Comparison of ENCODE assay signal across 8 cellular contexts in genomic region chr2:218659258-218659987, GRCh38. TPM values are rescaled to one million over a fixed set of nuclear protein-coding genes. Genes with fewer than 3 reads are reported as not detected.
DNase-seq lines count a peak whose midpoint lies in the region; ATAC-seq, FAIRE-seq and TF ChIP-seq lines count a peak whose summit lies in the region.

BCS1L (plus strand) TSS chr2:218659683; CDS start chr2:218660988, 1,305 bp downstream.
ZNF142 (minus strand) TSS chr2:218659623; CDS start chr2:218656429, 3,194 bp downstream.

- peaks cover 0 to 5% (median under 1%) of the 10 kb centered on the region in 4 experiments; a peak in 2 of 7 replicates for H3K4me1 ChIP-seq in H1 (replicated peaks in 1 of 4; ENCODE audit: control insufficient read depth in 3 of 4, insufficient read depth in 4 of 4, low read length in 3 of 4)

- H3K4me2 ChIP-seq in H1 (ENCODE audit: insufficient read depth in 1 of 2, low read depth in 2 of 2, low read length in 2 of 2): peak within 1 kb of the TSS; percentile 96 to 99

- peak; percentile 50 to 52; a peak in 2 of 3 replicates for TF ChIP-seq POLR2A in H1 (IDR thresholded peaks at IDR 0.05; ENCODE audit: control extremely low read depth in 1 of 2, low read depth in 2 of 2, low read length in 2 of 2)

- no peaks in the 10 kb centered on the region for H3K27me3 Mint-ChIP-seq in memory B cell

- CTCF ChIA-PET in activated CD8-positive, alpha-beta memory T cell treated with anti-CD3 and anti-CD28 coated beads for 36 hours (lab: Charles Lee): interaction anchor here (0.6 to 3.9 kb wide), 12 partner anchors 9 to 445 kb away, joined by 3 to 31 read pairs (median 3); partner anchors contain the start of genes RNF25, STK36 and TTLL4
- CTCF ChIA-PET in H1 (lab: Charles Lee; ENCODE audit: partially characterized antibody): interaction anchor here (0.6 to 5.3 kb wide), 17 partner anchors 10 to 189 kb away, joined by 3 to 48 read pairs (median 3); partner anchors contain the start of genes RNF25, STK36 and TTLL4

- H3K36me3 Mint-ChIP-seq in memory B cell: peaks cover 21% of the 10 kb centered on the region

- TF ChIP-seq RAD21 in H1 (IDR thresholded peaks at IDR 0.05 in 1 of 2, conservative IDR thresholded peaks at IDR 0.05 in 1 of 2; ENCODE audit: low read depth in 2 of 2, low read length in 2 of 2): no peak

- H3K23ac ChIP-seq in H1 (ENCODE audit: insufficient read length): no peak within 1 kb of the TSS

- H3K23me2 ChIP-seq in H1 (ENCODE audit: low read depth, low read length): peaks cover 10% of the 10 kb centered on the region; the same call in 1 of the 2 replicates

- H4K20me1 ChIP-seq in H1 (replicated peaks in 1 of 2; ENCODE audit: control insufficient read depth in 1 of 2, insufficient read depth in 2 of 2, low read length in 2 of 2): peaks cover 0 to 1% of the 10 kb centered on the region in 2 experiments

- no peak within 1 kb of the TSS for H2BK20ac ChIP-seq in H1 (ENCODE audit: low read length)

- peak within 1 kb of the TSS; percentile 93; the same call in 1 of the 2 replicates for H4K8ac ChIP-seq in H1 (ENCODE audit: extremely low read depth, insufficient read depth, low read length)

- H2BK15ac ChIP-seq in H1 (ENCODE audit: low read length): no peak within 1 kb of the TSS

- H3K9me3 ChIP-seq in H1 (ENCODE audit: insufficient read depth in 2 of 2, low read depth in 1 of 2, low read length in 1 of 2): no peaks in the 10 kb centered on the region

- H3K27me3 ChIP-seq in H1 (replicated peaks in 1 of 4; ENCODE audit: control insufficient read depth in 3 of 4, extremely low read depth in 1 of 4, insufficient read depth in 3 of 4, low read length in 3 of 4): no peaks in the 10 kb centered on the region

- no peak within 1 kb of the TSS for H2BK120ac ChIP-seq in H1 (replicated peaks; ENCODE audit: low read depth, low read length)

- H3K56ac ChIP-seq in H1 (replicated peaks; ENCODE audit: insufficient read length, low read depth, low read length): peak within 1 kb of the TSS; percentile 9

- H3K9me3 Mint-ChIP-seq in memory B cell: no peaks in the 10 kb centered on the region

- peak within 1 kb of the TSS; percentile 47 for H2AFZ ChIP-seq in H1 (ENCODE audit: low read length)

- peak within 1 kb of the TSS; percentile 48 for H4K5ac ChIP-seq in H1 (ENCODE audit: insufficient read length, low read depth, low read length)

- TF ChIP-seq CTCF in H1 (IDR thresholded peaks at IDR 0.05; ENCODE audit: control extremely low read depth in 1 of 3, insufficient read depth in 1 of 3, low read depth in 1 of 3, low read length in 3 of 3): 0 out of 4 replicates have a peak, but pooled peaks of 1 of the 3 experiments have one; percentile 7

- 3% methylated on average over 47 of the region's 49 CpGs; no CpG with 5 or more reads in 1 of the 2 experiments for WGBS in H1 (ENCODE audit: extremely low coverage in 1 of 2, insufficient coverage in 1 of 2, insufficient read length in 1 of 2, insufficient replicate concordance in 2 of 2, low coverage in 1 of 2, low lambda C conversion rate in 2 of 2, missing lambda C conversion rate in 1 of 2), 2 experiments

- H3K4me3 Mint-ChIP-seq in memory B cell: peak within 1 kb of the TSS; percentile 90

- no peak within 1 kb of the TSS for H3K14ac ChIP-seq in H1 (ENCODE audit: insufficient read length)

- H2BK5ac ChIP-seq in H1 (ENCODE audit: low read depth, low read length): peak within 1 kb of the TSS; percentile 52; the same call in 1 of the 2 replicates

- DNase-seq in COLO668 (lab: John Stamatoyannopoulos, UW; ENCODE audit: unreplicated experiment) (peak; percentile 96), HTR-8/SVneo (ENCODE audit: insufficient read length, low spot score) (peak; percentile 91), NOMO-1 treated with DMSO at 0.1 percent for 48 hours (lab: John Stamatoyannopoulos, UW; ENCODE audit: unreplicated experiment) (peak; percentile 94), H1 (ENCODE audit: low read depth in 1 of 2, low spot score in 2 of 2) (peak; percentile 62 to 97), memory B cell (ENCODE audit: low spot score in 2 of 2) (peak; percentile 91 to 92)
- peak; percentile 87 for DNase-seq in stimulated activated CD8-positive, alpha-beta memory T cell treated with anti-CD3 and anti-CD28 coated beads, Interleukin-12 subunit alpha, Interleukin-12 subunit beta, amount 100 ng/mL, for 1 hour (ENCODE audit: low read depth)

- FAIRE-seq in HTR-8/SVneo (lab: Jason Lieb, UNC) (peak; percentile 67), H1 (lab: Jason Lieb, UNC) (peak; percentile 24)

- peaks cover 17 to 47% (median 34%) of the 10 kb centered on the region in 4 experiments for H3K36me3 ChIP-seq in H1 (ENCODE audit: control insufficient read depth in 2 of 4, insufficient read depth in 4 of 4, low read length in 3 of 4)

- peak within 1 kb of the TSS; percentile 27 for H3K4ac ChIP-seq in H1 (replicated peaks; ENCODE audit: insufficient read length, low read depth, low read length)

- peak within 1 kb of the TSS; percentile 76 to 88 (median 83) for H3K9ac ChIP-seq in H1 (replicated peaks in 1 of 4; ENCODE audit: extremely low read depth in 1 of 4, low read depth in 3 of 4, low read length in 3 of 4)

- peak in 1 of 2 experiments; percentile 54; a peak in 1 of 3 replicates for TF ChIP-seq EP300 in H1 (IDR thresholded peaks at IDR 0.05; ENCODE audit: borderline replicate concordance in 1 of 2, low read depth in 2 of 2, low read length in 2 of 2)

- POLR2A ChIA-PET in activated CD8-positive, alpha-beta memory T cell treated with anti-CD3 and anti-CD28 coated beads for 36 hours (lab: Charles Lee): interaction anchor here (0.5 to 3.4 kb wide), 14 partner anchors 10 to 710 kb away, joined by 3 to 31 read pairs (median 4); partner anchors contain the start of genes AAMP, PNKD, RNF25 and STK36
- POLR2A ChIA-PET in H1 (lab: Charles Lee; ENCODE audit: partially characterized antibody): interaction anchor here (0.7 to 6.6 kb wide), 24 partner anchors 9 to 547 kb away, joined by 3 to 95 read pairs (median 5); partner anchors contain the start of genes RNF25, STK36, TTLL4 and USP37

- 0 out of 2 replicates have a peak within 1 kb of the TSS, but pooled peaks have one; percentile 75 for H2BK12ac ChIP-seq in H1 (ENCODE audit: low read depth, low read length)

- H3K18ac ChIP-seq in H1 (ENCODE audit: extremely low read depth, low read length): no peak within 1 kb of the TSS; the same call in 1 of the 2 replicates

- H3K79me1 ChIP-seq in H1 (ENCODE audit: low read depth, low read length): 0 out of 2 replicates have a peak, but pooled peaks cover 3% of the 10 kb centered on the region

- peaks cover 26% of the 10 kb centered on the region for H3K4me1 Mint-ChIP-seq in memory B cell

- ATAC-seq in GM21360 (IDR thresholded peaks at IDR 0.05; ENCODE audit: unreplicated experiment): peak; percentile 91
- peak; percentile 96 for ATAC-seq in memory B cell (ENCODE audit: low read depth)

- peak within 1 kb of the TSS; percentile 73 for H3K27ac Mint-ChIP-seq in memory B cell

- peak within 1 kb of the TSS; percentile 84 to 95 (median 86) for H3K4me3 ChIP-seq in H1 (ENCODE audit: extremely low read depth in 1 of 4, insufficient read depth in 2 of 4, low read depth in 3 of 4, low read length in 4 of 4)

- H2AK5ac ChIP-seq in H1 (ENCODE audit: low read depth, low read length): no peak within 1 kb of the TSS

- peaks cover 0 to 7% of the 10 kb centered on the region in 2 experiments; a peak in 1 of 4 replicates for H3K79me2 ChIP-seq in H1 (ENCODE audit: control insufficient read depth in 1 of 2, insufficient read depth in 2 of 2, low read length in 2 of 2)

- H4K91ac ChIP-seq in H1 (replicated peaks; ENCODE audit: insufficient read length, low read length): peak within 1 kb of the TSS; percentile 33

- peak within 1 kb of the TSS; percentile 48; the same call in 1 of the 2 replicates for H3K27ac ChIP-seq in H1 (ENCODE audit: low read depth, low read length)

TF ChIP-seq in H1, 55 proteins besides CTCF, POLR2A, EP300 and RAD21 (continues in another document):
- TF ChIP-seq TEAD4 (IDR thresholded peaks at IDR 0.05; ENCODE audit: low read depth, low read length) (no peak), GABPA (IDR thresholded peaks at IDR 0.05; ENCODE audit: borderline replicate concordance, insufficient read depth, low read length) (no peak), TAF1 (IDR thresholded peaks at IDR 0.05; ENCODE audit: low read depth, low read length) (peak; percentile 85), SRF (IDR thresholded peaks at IDR 0.05; ENCODE audit: low read depth, low read length) (no peak), MAX (IDR thresholded peaks at IDR 0.05) (peak; percentile 96), JUND (IDR thresholded peaks at IDR 0.05; ENCODE audit: low read length) (peak; percentile 8; the same call in 1 of the 2 replicates), ASH2L (IDR thresholded peaks at IDR 0.05; ENCODE audit: low read length) (peak; percentile 50), CTBP2 (IDR thresholded peaks at IDR 0.05; ENCODE audit: borderline replicate concordance, insufficient read depth, insufficient read length, low read length) (peak; percentile 83)

RNA-seq across cellular contexts. Expression of gene BCS1L, which starts in this region (rescaled TPM):
- total RNA-seq in activated CD8-positive, alpha-beta memory T cell treated with anti-CD3 and anti-CD28 coated beads for 36 hours: 100 to 1,000 TPM in 1 of 2 experiments, 10 to 100 TPM in 1; 98.5 to 100 TPM
- 22.0 and 23.7 TPM in 2 replicates for total RNA-seq in H1 (2021; fragmentation: NEBNext Ultra II Directional; extraction: Animal tissue kit (Norgen Biotek cat#: 25700))
- polyA plus RNA-seq in H1 (2011; rRNA removed): 37.1 and 60.4 TPM in 2 replicates
- 51.8 TPM for polyA plus RNA-seq in H1 (2011; cell fraction: cytosol; rRNA removed)
- polyA plus RNA-seq in H1 (2011; cell fraction: nucleus; rRNA removed): 113 TPM
- polyA plus RNA-seq in H1 (2012, experiment 1 of 2): 33.2 to 38.3 TPM (median 36.6 TPM) in 4 replicates
- polyA plus RNA-seq in H1 (2012, experiment 2 of 2): 28.6 TPM
- 24.9 TPM for polyA plus RNA-seq in H1 (2013, experiment 1 of 2)
- polyA plus RNA-seq in H1 (2013, experiment 2 of 2): 24.6 TPM
- 18.8 and 24.6 TPM in 2 replicates for polyA minus RNA-seq in H1 (2011; rRNA and poly(A)+ RNA removed)
- polyA minus RNA-seq in H1 (2011; cell fraction: cytosol; rRNA and poly(A)+ RNA removed): 18.3 TPM
- 13.0 TPM for polyA minus RNA-seq in H1 (2011; cell fraction: nucleus; rRNA and poly(A)+ RNA removed)

RNA-seq across cellular contexts. Expression of gene ZNF142, which starts in this region (rescaled TPM):
- total RNA-seq in activated CD8-positive, alpha-beta memory T cell treated with anti-CD3 and anti-CD28 coated beads for 36 hours: 10 to 100 TPM; 55.2 to 56.0 TPM
- 32.5 and 37.9 TPM in 2 replicates for total RNA-seq in H1 (2021; fragmentation: NEBNext Ultra II Directional; extraction: Animal tissue kit (Norgen Biotek cat#: 25700))
- 9.4 and 18.5 TPM in 2 replicates for polyA plus RNA-seq in H1 (2011; rRNA removed)
- polyA plus RNA-seq in H1 (2011; cell fraction: cytosol; rRNA removed): 6.2 TPM
- polyA plus RNA-seq in H1 (2011; cell fraction: nucleus; rRNA removed): 31.4 TPM
- polyA plus RNA-seq in H1 (2012, experiment 1 of 2): 12.6 to 16.3 TPM (median 15.5 TPM) in 4 replicates
- polyA plus RNA-seq in H1 (2012, experiment 2 of 2): 10.9 TPM
- 14.0 TPM for polyA plus RNA-seq in H1 (2013, experiment 1 of 2)
- 12.6 TPM for polyA plus RNA-seq in H1 (2013, experiment 2 of 2)
- polyA minus RNA-seq in H1 (2011; rRNA and poly(A)+ RNA removed): 25.8 and 30.7 TPM in 2 replicates
- polyA minus RNA-seq in H1 (2011; cell fraction: cytosol; rRNA and poly(A)+ RNA removed): 15.5 TPM
- polyA minus RNA-seq in H1 (2011; cell fraction: nucleus; rRNA and poly(A)+ RNA removed): 45.2 TPM

Comparison
In these comparisons a context has a peak if more than half of its experiments do, and no peak if none do; other contexts are left out.
1. Peak in every context shown above with its lines: DNase-seq, ATAC-seq, H3K4me3 ChIP-seq and H3K27ac ChIP-seq.